Comparison of ENCODE assay signal across 13 cellular contexts in the genomic region with DNA sequence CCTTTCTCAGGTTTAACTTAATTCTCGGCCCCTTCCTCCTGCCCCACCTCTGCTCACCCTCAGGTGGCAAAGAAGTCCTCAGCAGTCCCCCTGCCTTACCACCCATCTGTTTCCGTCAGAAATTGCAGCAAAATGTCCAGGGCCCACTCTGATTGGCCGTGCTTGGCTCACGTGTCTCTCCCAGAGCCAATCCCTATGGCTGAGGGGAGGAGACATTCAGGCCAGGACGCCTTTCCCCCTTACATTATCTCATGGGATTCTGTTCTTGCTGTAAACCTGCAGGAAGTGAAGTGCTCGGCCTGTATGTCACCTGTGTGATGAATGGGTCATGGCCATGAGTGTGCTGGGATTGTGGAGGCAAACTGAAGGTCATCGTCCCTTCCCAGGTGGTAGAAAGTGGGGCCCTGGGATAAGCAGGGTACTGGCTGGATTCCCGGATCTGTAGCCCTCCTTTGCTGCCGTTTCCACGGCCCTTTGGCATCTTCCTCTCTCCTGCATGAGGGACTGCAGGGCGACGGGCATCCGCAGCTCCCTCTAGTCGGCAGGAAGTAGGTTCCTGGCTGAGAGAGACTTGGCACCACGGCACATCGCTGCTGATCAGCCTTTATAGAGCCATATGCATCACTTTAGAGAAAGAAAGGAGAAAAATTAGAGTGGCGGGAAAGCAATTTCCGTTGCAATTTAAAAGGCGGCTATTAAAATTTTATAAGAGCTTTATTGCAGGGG.
DNase-seq lines count a peak whose midpoint lies in the region; ATAC-seq and TF ChIP-seq lines count a peak whose summit lies in the region.
"Had no signal": no experiment of that assay in that cellular context is flagged by ENCODE, and none has a peak within 500 bp of the region (broad histone marks: within the 10 kb centered on the region; RNA-seq: fewer than 3 reads in every experiment).

No MANE protein-coding gene starts in this region.

- H3K9ac ChIP-seq in colonic mucosa (ENCODE audit: low read depth in 2 of 2, low read length in 2 of 2): no peak overlapping the region

- peaks cover 43% of the 10 kb centered on the region for H3K4me1 Mint-ChIP-seq in CD14-positive monocyte
- peaks cover 56 to 99% (median 84%) of the 10 kb centered on the region in 3 donors for H3K4me1 Mint-ChIP-seq in naive B cell

- H3K27ac Mint-ChIP-seq in CD14-positive monocyte: peak overlapping the region in 4 of 7 donors; percentile 14 to 59 (median 34)
- H3K27ac Mint-ChIP-seq in naive B cell: peak overlapping the region in 5 of 6 donors; percentile 47 to 85 (median 80)
- H3K27ac Mint-ChIP-seq: CD4-positive, CD25-positive, alpha-beta regulatory T cell had no signal

- H3K4me3 ChIP-seq in colonic mucosa: no peak overlapping the region
- H3K4me3 ChIP-seq: tibial artery had no signal

- TF ChIP-seq CTCF in CD14-positive monocyte (IDR thresholded peaks at IDR 0.05) (no peak), colonic mucosa (IDR thresholded peaks at IDR 0.05) (no peak)

- peaks cover 3 to 8% of the 10 kb centered on the region in 2 donors for H3K36me3 Mint-ChIP-seq in CD14-positive monocyte
- H3K36me3 Mint-ChIP-seq in naive B cell: peaks cover 0 to 10% of the 10 kb centered on the region in 2 donors
- H3K36me3 Mint-ChIP-seq: activated naive CD4-positive, alpha-beta T cell treated with anti-CD3 and anti-CD28 coated beads, Interleukin-2, amount 50 U/mL, for 72 hours; CD4-positive, CD25-positive, alpha-beta regulatory T cell had no signal

- H3K27ac ChIP-seq in colonic mucosa: no peak overlapping the region
- H3K27ac ChIP-seq: tibial artery had no signal

- no peaks in the 10 kb centered on the region for H3K4me1 ChIP-seq in colonic mucosa

- H3K4me3 Mint-ChIP-seq in CD14-positive monocyte (no peak overlapping the region), naive B cell (peak overlapping the region; percentile 38 to 68 (median 60))

- peaks cover 0 to 2% (median 2%) of the 10 kb centered on the region in 3 donors for H3K27me3 Mint-ChIP-seq in CD14-positive monocyte (ENCODE audit: low read depth in 3 of 3)
- no peaks in the 10 kb centered on the region for H3K27me3 Mint-ChIP-seq in naive B cell
- H3K27me3 Mint-ChIP-seq: CD4-positive, CD25-positive, alpha-beta regulatory T cell had no signal

- no peaks in the 10 kb centered on the region for H3K9me3 ChIP-seq in colonic mucosa
- H3K9me3 ChIP-seq: tibial artery had no signal

- no peak for DNase-seq in CD14-positive monocyte (ENCODE audit: low spot score)
- DNase-seq in NCI-H2171 treated with DMSO at 0.1 percent for 48 hours (lab: John Stamatoyannopoulos, UW): peak; percentile 69
- DNase-seq in colonic mucosa: peak; percentile 36
- no peak for DNase-seq in naive B cell
- no peak for DNase-seq in RPMI8226
- DNase-seq in HuH-7.5 (ENCODE audit: low spot score): no peak
- DNase-seq: CD4-positive, CD25-positive, alpha-beta regulatory T cell; right cardiac atrium; tibial artery had no signal

- no peaks in the 10 kb centered on the region for H3K9me3 Mint-ChIP-seq in CD14-positive monocyte
- no peaks in the 10 kb centered on the region for H3K9me3 Mint-ChIP-seq in naive B cell
- H3K9me3 Mint-ChIP-seq: activated naive CD4-positive, alpha-beta T cell treated with anti-CD3 and anti-CD28 coated beads, Interleukin-2, amount 50 U/mL, for 72 hours had no signal

- H3K36me3 ChIP-seq in colonic mucosa: no peaks in the 10 kb centered on the region

- no peaks in the 10 kb centered on the region for H3K27me3 ChIP-seq in colonic mucosa
- H3K27me3 ChIP-seq: tibial artery had no signal

- intact Hi-C loops in CD14-positive monocyte (cut with micrococcal nuclease) (no loop called here), colonic mucosa (cut with DNase I) (no loop called here)

- ATAC-seq in naive B cell (ENCODE audit: low read depth in 2 of 2): peak; percentile 14 to 24
- no peak for ATAC-seq in HG03460 (IDR thresholded peaks at IDR 0.05; ENCODE audit: unreplicated experiment)
- ATAC-seq in HG03097 (IDR thresholded peaks at IDR 0.05; ENCODE audit: low FRiP score, unreplicated experiment): no peak
- ATAC-seq: activated naive CD4-positive, alpha-beta T cell treated with anti-CD3 and anti-CD28 coated beads, Interleukin-2, amount 50 U/mL, for 72 hours; right cardiac atrium; SK-N-SH treated with all-trans-retinoic acid at 6 μM for 48 hours had no signal

Comparison
In these comparisons a context has a peak if more than half of its experiments do, and no peak if none do; other contexts are left out.
1. DNase-seq: peak in NCI-H2171 treated with DMSO at 0.1 percent for 48 hours (single experiment) and colonic mucosa (single experiment); none in CD14-positive monocyte (single experiment), naive B cell (single experiment), RPMI8226 (single experiment) and HuH-7.5 (single experiment).
2. H3K4me3 Mint-ChIP-seq: peak in naive B cell (8 of 8); none in CD14-positive monocyte (0 of 2).
3. ATAC-seq: peak in naive B cell (2 of 2); none in HG03460 (single experiment) and HG03097 (single experiment).